Comparison of ENCODE assay signal across 12 cellular contexts in the genomic region with DNA sequence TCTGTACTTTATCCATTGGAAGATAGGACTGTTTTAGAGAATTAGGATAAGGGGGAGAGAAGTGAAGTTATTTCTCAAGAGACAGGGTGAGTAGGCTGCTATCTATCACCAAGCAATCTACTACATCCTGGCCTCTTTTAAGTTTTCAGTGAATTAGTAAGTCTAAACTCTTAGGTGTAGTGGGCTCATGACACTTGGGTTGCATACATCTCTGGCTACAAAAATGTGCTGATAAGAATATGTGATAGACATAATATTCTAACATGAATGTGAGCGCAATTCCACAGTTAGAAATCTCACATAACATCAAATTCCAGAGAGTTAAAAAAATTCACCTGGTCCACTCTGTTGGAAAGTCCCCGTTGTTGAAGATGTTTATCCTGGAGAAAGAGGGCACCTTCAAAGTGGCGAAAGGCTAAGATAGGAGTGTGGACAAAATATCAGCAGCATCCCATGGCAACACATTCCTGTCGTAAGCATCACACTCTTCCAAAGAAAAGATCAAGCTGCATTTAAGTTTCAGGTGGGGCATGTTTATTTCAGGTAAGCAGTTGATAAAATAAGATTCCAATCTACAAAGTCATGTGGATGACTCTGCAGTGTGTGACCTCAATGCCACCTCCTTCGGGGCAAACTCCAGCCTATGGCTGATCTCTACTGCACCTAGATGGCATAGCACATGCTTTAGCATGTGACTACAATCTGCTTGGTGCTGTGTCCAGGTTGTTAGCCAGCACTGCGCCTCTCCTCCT.
A peak's percentile ranks its signal among the peaks of the same experiment; 100 is the strongest.
DNase-seq lines count a peak whose midpoint lies in the region; ATAC-seq and TF ChIP-seq lines count a peak whose summit lies in the region.
"Had no signal": no experiment of that assay in that cellular context is flagged by ENCODE, and none has a peak within 500 bp of the region (broad histone marks: within the 10 kb centered on the region; RNA-seq: fewer than 3 reads in every experiment).

No MANE protein-coding gene starts in this region.

- H3K79me1 ChIP-seq in trophoblast cell (ENCODE audit: low read length) = no peaks in the 10 kb centered on the region

- H3K36me3 ChIP-seq in PC-3 (ENCODE audit: low read depth, low read length) (no peaks in the 10 kb centered on the region), hepatocyte (replicated peaks; ENCODE audit: insufficient read depth, low read depth) (no peaks in the 10 kb centered on the region), trophoblast cell (ENCODE audit: control insufficient read depth in 1 of 2, insufficient read depth in 2 of 2, low read length in 2 of 2) (no peaks in the 10 kb centered on the region)

- TF ChIP-seq CTCF in PC-3 (conservative IDR thresholded peaks at IDR 0.05; ENCODE audit: low read depth, low read length) (no peak), hepatocyte (IDR thresholded peaks at IDR 0.05; ENCODE audit: poor library complexity) (no peak), HFFc6 (IDR thresholded peaks at IDR 0.05) (no peak)

- no peaks in the 10 kb centered on the region for H3K79me2 ChIP-seq in PC-3 (ENCODE audit: low read length)
- H3K79me2 ChIP-seq in hepatocyte = no peaks in the 10 kb centered on the region
- no peaks in the 10 kb centered on the region for H3K79me2 ChIP-seq in trophoblast cell (ENCODE audit: control insufficient read depth, insufficient read depth, low read length, poor library complexity)

- no peak overlapping the region for H2BK5ac ChIP-seq in trophoblast cell (ENCODE audit: low read depth, low read length, poor library complexity)

- no peak overlapping the region for H2BK120ac ChIP-seq in trophoblast cell (ENCODE audit: insufficient read depth, low read length, poor library complexity)

- CTCF ChIA-PET in PC-3 (lab: Charles Lee) = no interaction called here

- no peak overlapping the region for H4K91ac ChIP-seq in trophoblast cell (ENCODE audit: low read depth, low read length)

- no peak overlapping the region for H3K14ac ChIP-seq in trophoblast cell (ENCODE audit: low read length)

- 69% methylated on average over 6 of the region's 6 CpGs for WGBS in hepatocyte (ENCODE audit: low lambda C conversion rate, missing lambda C conversion rate)
- WGBS in trophoblast cell (ENCODE audit: extremely low coverage, insufficient coverage, insufficient read length) = no CpG with 5 or more reads among the region's 6 CpGs

- H3K27ac ChIP-seq in PC-3 (ENCODE audit: low read length) (peak overlapping the region; percentile 78), hepatocyte (peak overlapping the region; percentile 90), trophoblast cell (ENCODE audit: low read depth, low read length) (no peak overlapping the region)
- H3K27ac ChIP-seq: 22Rv1 had no signal

- H3K4me1 Mint-ChIP-seq in HFFc6 (ENCODE audit: low read depth) = peaks cover 12% of the 10 kb centered on the region

- H3K36me3 Mint-ChIP-seq in HFFc6 (ENCODE audit: low read depth) = no peaks in the 10 kb centered on the region

- no peak overlapping the region for H3K23ac ChIP-seq in trophoblast cell (ENCODE audit: low read length)

- H3K9ac ChIP-seq in PC-3 (ENCODE audit: low read length) (peak overlapping the region; percentile 28), trophoblast cell (ENCODE audit: low read length) (no peak overlapping the region)

- H3K27me3 Mint-ChIP-seq in HFFc6 (ENCODE audit: insufficient read depth) = peaks cover 10% of the 10 kb centered on the region

- H3K9me3 Mint-ChIP-seq in HFFc6 = no peaks in the 10 kb centered on the region

- H2AFZ ChIP-seq in PC-3 (ENCODE audit: low read length) = no peak overlapping the region
- no peak overlapping the region for H2AFZ ChIP-seq in hepatocyte
- no peak overlapping the region for H2AFZ ChIP-seq in trophoblast cell (ENCODE audit: insufficient read depth, low read length, poor library complexity)

- no peak overlapping the region for H3K27ac Mint-ChIP-seq in HFFc6

- H2BK12ac ChIP-seq in trophoblast cell (ENCODE audit: low read length) = no peak overlapping the region

- ATAC-seq in PC-3 = peak; percentile 93

- peak overlapping the region; percentile 27 for H3K4me2 ChIP-seq in PC-3 (ENCODE audit: low read length)
- no peak overlapping the region for H3K4me2 ChIP-seq in hepatocyte
- no peak overlapping the region for H3K4me2 ChIP-seq in trophoblast cell (ENCODE audit: low read length)

- H3K4me1 ChIP-seq in PC-3 (ENCODE audit: insufficient read depth, low read length) (peaks cover 32% of the 10 kb centered on the region), hepatocyte (ENCODE audit: insufficient read depth) (no peaks in the 10 kb centered on the region), trophoblast cell (ENCODE audit: control insufficient read depth in 1 of 2, insufficient read depth in 2 of 2, low read length in 2 of 2) (peaks cover 0 to 2% of the 10 kb centered on the region in 2 experiments)

- no peaks in the 10 kb centered on the region for H3F3A ChIP-seq in PC-3 (ENCODE audit: low read length, unreplicated experiment)

- H3K9me2 ChIP-seq in PC-3 (replicated peaks; ENCODE audit: low read length) (no peaks in the 10 kb centered on the region), hepatocyte (replicated peaks; ENCODE audit: insufficient read depth) (no peaks in the 10 kb centered on the region)

- H4K12ac ChIP-seq in trophoblast cell (ENCODE audit: low read depth, low read length) = no peak overlapping the region

- no peak overlapping the region for H2AK5ac ChIP-seq in trophoblast cell (ENCODE audit: low read length)

- H3K4ac ChIP-seq in trophoblast cell (ENCODE audit: low read depth, low read length) = no peak overlapping the region

- POLR2A ChIA-PET in PC-3 (lab: Charles Lee; ENCODE audit: unreplicated experiment) = no interaction called here

- no peak overlapping the region for H3K4me3 Mint-ChIP-seq in HFFc6

- DNase-seq in DMS53 (lab: John Stamatoyannopoulos, UW) (peak; percentile 42), DMS53 treated with DMSO at 0.1 percent for 48 hours (lab: John Stamatoyannopoulos, UW; ENCODE audit: unreplicated experiment) (no peak), PC-3 (peak; percentile 94), hepatocyte (ENCODE audit: low spot score) (peak; percentile 72), trophoblast cell (peak; percentile 94 to 99), dedifferentiated amniotic fluid mesenchymal stem cell (ENCODE audit: extremely low spot score) (no peak), HFFc6 (no peak)
- DNase-seq in central memory CD4-positive, alpha-beta T cell = no peak
- DNase-seq: cerebellar nuclear complex, DND-41, occipital lobe had no signal

- H3K4me3 ChIP-seq in PC-3 (ENCODE audit: low read length) (no peak overlapping the region), hepatocyte (no peak overlapping the region), trophoblast cell (ENCODE audit: low read depth, low read length) (no peak overlapping the region)

- intact Hi-C loops in PC-3 (cut with micrococcal nuclease) = loop anchor here (1.0 to 5.0 kb wide), 3 partner anchors 88 to 111 kb away; a partner anchor contains a TSS

- no peaks in the 10 kb centered on the region for H4K20me1 ChIP-seq in PC-3 (ENCODE audit: low read length)
- no peaks in the 10 kb centered on the region for H4K20me1 ChIP-seq in hepatocyte (ENCODE audit: insufficient read depth, poor library complexity, severe bottlenecking)

- BruUV-seq in PC-3 (replicated peaks; lab: Mats Ljungman, UMichigan) = no TSS peak

- H3K18ac ChIP-seq in trophoblast cell (ENCODE audit: low read length) = no peak overlapping the region

- no peak overlapping the region for H4K8ac ChIP-seq in trophoblast cell (ENCODE audit: low read depth, low read length)

- H3K9me3 ChIP-seq in PC-3 (ENCODE audit: low read length) = no peaks in the 10 kb centered on the region
- no peaks in the 10 kb centered on the region for H3K9me3 ChIP-seq in hepatocyte (ENCODE audit: low read depth)
- no peaks in the 10 kb centered on the region for H3K9me3 ChIP-seq in trophoblast cell (ENCODE audit: insufficient read depth, low read depth, low read length)

- H3K27me3 ChIP-seq in PC-3 (ENCODE audit: low read length) (no peaks in the 10 kb centered on the region), hepatocyte (no peaks in the 10 kb centered on the region), trophoblast cell (ENCODE audit: insufficient read depth, low read length) (no peaks in the 10 kb centered on the region)

Comparison
In these comparisons a context has a peak if more than half of its experiments do, and no peak if none do; other contexts are left out.
1. DNase-seq: peak in DMS53 (single experiment), PC-3 (single experiment), hepatocyte (single experiment) and trophoblast cell (2 of 2); none in DMS53 treated with DMSO at 0.1 percent for 48 hours (single experiment), central memory CD4-positive, alpha-beta T cell (single experiment), dedifferentiated amniotic fluid mesenchymal stem cell (single experiment) and HFFc6 (single experiment).